Comparison of ENCODE assay signal across 13 cellular contexts in genomic region chr11:44623321-44623715, GRCh38. TPM values are rescaled to one million over a fixed set of nuclear protein-coding genes. Genes with fewer than 3 reads are reported as not detected.
DNase-seq lines count a peak whose midpoint lies in the region; ATAC-seq, FAIRE-seq and TF ChIP-seq lines count a peak whose summit lies in the region.
"Had no signal": no experiment of that assay in that cellular context is flagged by ENCODE, and none has a peak within 500 bp of the region (broad histone marks: within the 10 kb centered on the region; RNA-seq: fewer than 3 reads in every experiment).

No MANE protein-coding gene starts in this region.

- CTCF ChIA-PET in GM12878 (lab: Yijun Ruan, JAX), result interaction anchor here (1.1 to 5.6 kb wide), 4 partner anchors 27 to 153 kb away, joined by 3 to 60 read pairs (median 5); no protein-coding TSS in a partner anchor

- no peak for TF ChIP-seq RAD21 in GM12878 (IDR thresholded peaks at IDR 0.05; ENCODE audit: insufficient read depth, low read depth, low read length)

- H3K4me3 ChIP-seq in GM12878, result no peak overlapping the region
- H3K4me3 ChIP-seq in vagina, result no peak overlapping the region
- H3K4me3 ChIP-seq: cardiac muscle cell had no signal

- no peak for TF ChIP-seq EP300 in GM12878 (IDR thresholded peaks at IDR 0.05; ENCODE audit: borderline replicate concordance in 1 of 2, control insufficient read depth in 1 of 2, low read depth in 2 of 2, low read length in 2 of 2)

- H3K4me1 ChIP-seq in GM12878 (ENCODE audit: control insufficient read depth, insufficient read depth, low read length) (peaks cover 8% of the 10 kb centered on the region), vagina (peaks cover 9% of the 10 kb centered on the region)

- 31% methylated on average over 10 of the region's 10 CpGs for WGBS in GM12878 (ENCODE audit: insufficient coverage, insufficient replicate concordance, low lambda C conversion rate, missing lambda C conversion rate)

- POLR2A ChIA-PET in GM12878 (lab: Charles Lee), result interaction anchor here (1.0 to 1.2 kb wide), 2 partner anchors 12 to 58 kb away, joined by 3 to 4 read pairs; partner anchors contain the start of gene CD82

- peak; percentile 79 for TF ChIP-seq POLR2A in GM12878 (IDR thresholded peaks at IDR 0.05; ENCODE audit: low read depth, low read length)
- no peak for TF ChIP-seq POLR2A in vagina (IDR thresholded peaks at IDR 0.05)

- peaks cover 3% of the 10 kb centered on the region; the same call in 2 of the 3 replicates for H3K9me3 ChIP-seq in GM12878 (replicated peaks; ENCODE audit: control insufficient read depth, insufficient read depth, low read length)
- no peaks in the 10 kb centered on the region for H3K9me3 ChIP-seq in vagina

- no peak overlapping the region for H3K4me2 ChIP-seq in GM12878 (ENCODE audit: control insufficient read depth, insufficient read depth)

- peaks cover 3 to 13% of the 10 kb centered on the region in 2 experiments; a peak in 2 of 4 replicates for H3K36me3 ChIP-seq in GM12878 (ENCODE audit: control insufficient read depth in 2 of 2, insufficient read depth in 2 of 2, low read length in 1 of 2)
- no peaks in the 10 kb centered on the region for H3K36me3 ChIP-seq in vagina
- H3K36me3 ChIP-seq: cardiac muscle cell had no signal

- SMC1A ChIA-PET in GM12878 (lab: Charles Lee; ENCODE audit: uncharacterized antibody, unreplicated experiment), result interaction anchor here (1.1 to 1.4 kb wide), 2 partner anchors 11 kb away, joined by 3 read pairs; no protein-coding TSS in a partner anchor

- no peak for TF ChIP-seq CTCF in GM12878 (IDR thresholded peaks at IDR 0.05 in 2 of 3, conservative IDR thresholded peaks at IDR 0.05 in 1 of 3; ENCODE audit: control insufficient read depth in 2 of 3, extremely low read depth in 1 of 3, insufficient read depth in 1 of 3, low read depth in 3 of 3, low read length in 3 of 3)
- no peak for TF ChIP-seq CTCF in vagina (IDR thresholded peaks at IDR 0.05)

- RAD21 ChIA-PET in GM12878 (lab: Charles Lee; ENCODE audit: unreplicated experiment), result interaction anchor here (1.7 to 2.2 kb wide), 2 partner anchors 11 to 66 kb away, joined by 4 to 6 read pairs; no protein-coding TSS in a partner anchor

- H3K27ac ChIP-seq in GM12878 (ENCODE audit: control insufficient read depth, insufficient read depth), result no peak overlapping the region
- H3K27ac ChIP-seq in vagina, result no peak overlapping the region
- H3K27ac ChIP-seq: cardiac muscle cell had no signal

- H3K9ac ChIP-seq in GM12878 (ENCODE audit: control insufficient read depth, insufficient read depth, low read length), result no peak overlapping the region

- H3K27me3 ChIP-seq in GM12878 (replicated peaks in 1 of 2; ENCODE audit: control insufficient read depth in 2 of 2, insufficient read depth in 2 of 2, low read length in 1 of 2) (no peaks in the 10 kb centered on the region), vagina (no peaks in the 10 kb centered on the region)
- H3K27me3 ChIP-seq: cardiac muscle cell had no signal

- H2AFZ ChIP-seq in GM12878 (ENCODE audit: control insufficient read depth, low read depth, low read length), result no peak overlapping the region

- H4K20me1 ChIP-seq in GM12878 (ENCODE audit: control insufficient read depth, insufficient read depth), result no peaks in the 10 kb centered on the region

- BruUV-seq in GM12878 (replicated peaks; lab: Mats Ljungman, UMichigan), result no TSS peak

- H3K79me2 ChIP-seq in GM12878 (ENCODE audit: control insufficient read depth, insufficient read depth, low read length), result no peaks in the 10 kb centered on the region

- intact Hi-C loops in GM12878 (cut with micrococcal nuclease; ENCODE audit: unreplicated experiment) (loop anchor here (5.0 to 10.0 kb wide), 3 partner anchors 154 to 529 kb away; partner anchors contain the start of gene EXT2), vagina (cut with DNase I) (loop anchor here (10.0 kb wide), 1 partner anchor 101 kb away; the partner anchor contains the start of gene TSPAN18)

- FAIRE-seq in GM12878 (lab: Jason Lieb, UNC), result no peak
- FAIRE-seq: TTC549 had no signal

- peak; percentile 5 for ATAC-seq in GM12878
- ATAC-seq in SK-N-SH treated with all-trans-retinoic acid at 6 μM for 48 hours, result no peak

- DNase-seq in activated effector memory CD4-positive, alpha-beta T cell treated with anti-CD3 and anti-CD28 coated beads, Interleukin-2, amount 50 U/mL, for 16 hours, result peak; percentile 63
- no peak for DNase-seq in activated effector memory CD4-positive, alpha-beta T cell treated with Interleukin-2 at 50 U/mL for 16 hours
- DNase-seq in GM12878 (ENCODE audit: low read depth, low spot score), result no peak
- DNase-seq in mesenteric fat pad (ENCODE audit: low spot score), result peak; percentile 68
- peak; percentile 49 to 72 for DNase-seq in vagina (ENCODE audit: extremely low spot score in 2 of 2)
- DNase-seq in NCI-H1417 treated with DMSO at 0.1 percent for 48 hours (lab: John Stamatoyannopoulos, UW), result no peak
- no peak for DNase-seq in NCI-H345 (lab: John Stamatoyannopoulos, UW)
- DNase-seq: HCEC 1CT, NCI-H524 treated with DMSO at 0.1 percent for 48 hours, nucleus accumbens had no signal

- in situ Hi-C loops in GM12878 (cut with MboI), result loop anchor here (10.0 kb wide), 1 partner anchor 339 kb away; no protein-coding TSS in a partner anchor

TF ChIP-seq in GM12878, 131 proteins besides CTCF, POLR2A, EP300 and RAD21 (continues in another document):
- TF ChIP-seq SUZ12 (IDR thresholded peaks at IDR 0.05; ENCODE audit: unreplicated experiment) (no peak), POLR2AphosphoS5 (IDR thresholded peaks at IDR 0.05; ENCODE audit: low read length) (peak; percentile 59), ETV6 (conservative IDR thresholded peaks at IDR 0.05 in 1 of 2, IDR thresholded peaks at IDR 0.05 in 1 of 2; ENCODE audit: borderline replicate concordance in 1 of 2, low read depth in 1 of 2) (0 out of 4 replicates have a peak, but pooled peaks of 1 of the 2 experiments have one; percentile 23)

TF ChIP-seq in SK-N-SH treated with all-trans-retinoic acid at 6 μM for 48 hours, 23 proteins besides CTCF, POLR2A, EP300 and RAD21:
- TF ChIP-seq PATZ1 (CRISPR knock-in tag; IDR thresholded peaks at IDR 0.05; ENCODE audit: borderline replicate concordance) (no peak), ZNF8 (CRISPR knock-in tag; IDR thresholded peaks at IDR 0.05) (no peak), ZFP30 (CRISPR knock-in tag; IDR thresholded peaks at IDR 0.05) (no peak), CSDC2 (CRISPR knock-in tag; IDR thresholded peaks at IDR 0.05) (no peak), TCF4 (CRISPR knock-in tag; IDR thresholded peaks at IDR 0.05; ENCODE audit: borderline replicate concordance) (no peak), ZC3H10 (CRISPR knock-in tag; IDR thresholded peaks at IDR 0.05) (no peak), CSRNP3 (CRISPR knock-in tag; IDR thresholded peaks at IDR 0.05) (no peak), ESRRG (CRISPR knock-in tag; IDR thresholded peaks at IDR 0.05) (no peak), ISL1 (CRISPR knock-in tag; IDR thresholded peaks at IDR 0.05) (no peak)

RNA-seq across cellular contexts. Expression of gene CD82, which starts 57.9 kb away (rescaled TPM):
- total RNA-seq in GM12878 (2013; cell fraction: nucleolus; rRNA removed), result 202 and 214 TPM in 2 replicates
- total RNA-seq in GM12878 (2014; rRNA removed) (60.0 and 69.4 TPM in 2 replicates), GM12878 (2014; rRNA removed; fragmentation: Illumina TruSeq; extraction: Trizol) (65.0 and 66.4 TPM in 2 replicates), GM12878 (2021) (166 and 178 TPM in 2 replicates), mesenteric fat pad (67.6 TPM), vagina (91.6 TPM)
- 57.7 TPM for polyA plus RNA-seq in GM12878 (2011; ENCODE audit: low read depth)
- polyA plus RNA-seq in GM12878 (2011; rRNA removed) (94.5 and 176 TPM in 2 replicates), GM12878 (2014; fragmentation: Illumina TruSeq; extraction: Trizol) (17.8 and 51.8 TPM in 2 replicates), GM12878 (2014; fragmentation: Nextera tagmentation; extraction: Ambion mirVana) (1 to 10 TPM; 5.2 to 8.2 TPM), GM12878 (2014; rRNA removed) (97.7 and 100 TPM in 2 replicates), GM12878 (2016; fragmentation: Nextera tagmentation; extraction: Ambion mirVana) (100 to 1,000 TPM; 159 to 180 TPM)
- polyA plus RNA-seq in GM12878 (2011; cell fraction: cytosol; rRNA removed), result 223 and 282 TPM in 2 replicates
- polyA plus RNA-seq in GM12878 (2011; cell fraction: nucleus; rRNA removed), result 60.1 and 67.9 TPM in 2 replicates
- polyA plus RNA-seq in GM12878 (2012), result 108 and 130 TPM in 2 replicates
- polyA minus RNA-seq in GM12878 (2011; rRNA and poly(A)+ RNA removed), result 136 and 174 TPM in 2 replicates
- polyA minus RNA-seq in GM12878 (2011; cell fraction: cytosol; rRNA and poly(A)+ RNA removed), result 59.5 and 63.5 TPM in 2 replicates
- polyA minus RNA-seq in GM12878 (2011; cell fraction: nucleus; rRNA and poly(A)+ RNA removed), result 29.3 and 45.1 TPM in 2 replicates

Comparison
In these comparisons a context has a peak if more than half of its experiments do, and no peak if none do; other contexts are left out.
1. DNase-seq: peak in activated effector memory CD4-positive, alpha-beta T cell treated with anti-CD3 and anti-CD28 coated beads, Interleukin-2, amount 50 U/mL, for 16 hours (single experiment), mesenteric fat pad (single experiment) and vagina (2 of 2); none in activated effector memory CD4-positive, alpha-beta T cell treated with Interleukin-2 at 50 U/mL for 16 hours (single experiment), GM12878 (single experiment), NCI-H1417 treated with DMSO at 0.1 percent for 48 hours (single experiment) and NCI-H345 (single experiment).